ENCODE assay signal across 2 cellular contexts in the genomic region with DNA sequence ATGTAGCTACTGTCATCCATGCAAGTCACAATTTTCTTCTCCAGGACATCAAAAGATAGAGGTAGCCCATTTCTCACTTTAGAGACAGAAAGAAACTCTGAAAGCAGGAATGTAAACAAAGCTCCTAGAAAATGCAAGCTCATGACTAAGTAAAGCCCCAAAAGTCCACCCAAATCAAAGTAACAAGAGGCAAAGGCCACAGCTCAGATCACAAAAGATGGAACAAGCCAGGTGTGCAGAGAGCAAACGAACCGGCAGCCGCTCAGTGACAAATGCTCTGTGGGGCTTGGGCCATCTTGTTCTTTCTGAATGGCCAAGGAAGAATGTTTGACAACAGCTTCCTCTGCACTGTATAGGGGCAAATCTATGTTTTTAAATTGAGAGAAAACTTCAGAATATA.
TF ChIP-seq lines count a peak whose summit lies in the region.

No MANE protein-coding gene starts in this region.

TF ChIP-seq in GM23338, 12 proteins besides CTCF, POLR2A, EP300 and RAD21 (continued from another document):
- TF ChIP-seq, protein P1, sequence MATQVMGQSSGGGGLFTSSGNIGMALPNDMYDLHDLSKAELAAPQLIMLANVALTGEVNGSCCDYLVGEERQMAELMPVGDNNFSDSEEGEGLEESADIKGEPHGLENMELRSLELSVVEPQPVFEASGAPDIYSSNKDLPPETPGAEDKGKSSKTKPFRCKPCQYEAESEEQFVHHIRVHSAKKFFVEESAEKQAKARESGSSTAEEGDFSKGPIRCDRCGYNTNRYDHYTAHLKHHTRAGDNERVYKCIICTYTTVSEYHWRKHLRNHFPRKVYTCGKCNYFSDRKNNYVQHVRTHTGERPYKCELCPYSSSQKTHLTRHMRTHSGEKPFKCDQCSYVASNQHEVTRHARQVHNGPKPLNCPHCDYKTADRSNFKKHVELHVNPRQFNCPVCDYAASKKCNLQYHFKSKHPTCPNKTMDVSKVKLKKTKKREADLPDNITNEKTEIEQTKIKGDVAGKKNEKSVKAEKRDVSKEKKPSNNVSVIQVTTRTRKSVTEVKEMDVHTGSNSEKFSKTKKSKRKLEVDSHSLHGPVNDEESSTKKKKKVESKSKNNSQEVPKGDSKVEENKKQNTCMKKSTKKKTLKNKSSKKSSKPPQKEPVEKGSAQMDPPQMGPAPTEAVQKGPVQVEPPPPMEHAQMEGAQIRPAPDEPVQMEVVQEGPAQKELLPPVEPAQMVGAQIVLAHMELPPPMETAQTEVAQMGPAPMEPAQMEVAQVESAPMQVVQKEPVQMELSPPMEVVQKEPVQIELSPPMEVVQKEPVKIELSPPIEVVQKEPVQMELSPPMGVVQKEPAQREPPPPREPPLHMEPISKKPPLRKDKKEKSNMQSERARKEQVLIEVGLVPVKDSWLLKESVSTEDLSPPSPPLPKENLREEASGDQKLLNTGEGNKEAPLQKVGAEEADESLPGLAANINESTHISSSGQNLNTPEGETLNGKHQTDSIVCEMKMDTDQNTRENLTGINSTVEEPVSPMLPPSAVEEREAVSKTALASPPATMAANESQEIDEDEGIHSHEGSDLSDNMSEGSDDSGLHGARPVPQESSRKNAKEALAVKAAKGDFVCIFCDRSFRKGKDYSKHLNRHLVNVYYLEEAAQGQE (IDR thresholded peaks at IDR 0.05; ENCODE audit: unreplicated experiment) = no peak
- TF ChIP-seq JUNB (IDR thresholded peaks at IDR 0.05; ENCODE audit: unreplicated experiment) (no peak), CREB1 (CRISPR knock-in tag; IDR thresholded peaks at IDR 0.05; ENCODE audit: low read depth) (no peak), ZNF331 (CRISPR knock-in tag; IDR thresholded peaks at IDR 0.05; ENCODE audit: low read depth) (no peak)
- TF ChIP-seq, protein P2, sequence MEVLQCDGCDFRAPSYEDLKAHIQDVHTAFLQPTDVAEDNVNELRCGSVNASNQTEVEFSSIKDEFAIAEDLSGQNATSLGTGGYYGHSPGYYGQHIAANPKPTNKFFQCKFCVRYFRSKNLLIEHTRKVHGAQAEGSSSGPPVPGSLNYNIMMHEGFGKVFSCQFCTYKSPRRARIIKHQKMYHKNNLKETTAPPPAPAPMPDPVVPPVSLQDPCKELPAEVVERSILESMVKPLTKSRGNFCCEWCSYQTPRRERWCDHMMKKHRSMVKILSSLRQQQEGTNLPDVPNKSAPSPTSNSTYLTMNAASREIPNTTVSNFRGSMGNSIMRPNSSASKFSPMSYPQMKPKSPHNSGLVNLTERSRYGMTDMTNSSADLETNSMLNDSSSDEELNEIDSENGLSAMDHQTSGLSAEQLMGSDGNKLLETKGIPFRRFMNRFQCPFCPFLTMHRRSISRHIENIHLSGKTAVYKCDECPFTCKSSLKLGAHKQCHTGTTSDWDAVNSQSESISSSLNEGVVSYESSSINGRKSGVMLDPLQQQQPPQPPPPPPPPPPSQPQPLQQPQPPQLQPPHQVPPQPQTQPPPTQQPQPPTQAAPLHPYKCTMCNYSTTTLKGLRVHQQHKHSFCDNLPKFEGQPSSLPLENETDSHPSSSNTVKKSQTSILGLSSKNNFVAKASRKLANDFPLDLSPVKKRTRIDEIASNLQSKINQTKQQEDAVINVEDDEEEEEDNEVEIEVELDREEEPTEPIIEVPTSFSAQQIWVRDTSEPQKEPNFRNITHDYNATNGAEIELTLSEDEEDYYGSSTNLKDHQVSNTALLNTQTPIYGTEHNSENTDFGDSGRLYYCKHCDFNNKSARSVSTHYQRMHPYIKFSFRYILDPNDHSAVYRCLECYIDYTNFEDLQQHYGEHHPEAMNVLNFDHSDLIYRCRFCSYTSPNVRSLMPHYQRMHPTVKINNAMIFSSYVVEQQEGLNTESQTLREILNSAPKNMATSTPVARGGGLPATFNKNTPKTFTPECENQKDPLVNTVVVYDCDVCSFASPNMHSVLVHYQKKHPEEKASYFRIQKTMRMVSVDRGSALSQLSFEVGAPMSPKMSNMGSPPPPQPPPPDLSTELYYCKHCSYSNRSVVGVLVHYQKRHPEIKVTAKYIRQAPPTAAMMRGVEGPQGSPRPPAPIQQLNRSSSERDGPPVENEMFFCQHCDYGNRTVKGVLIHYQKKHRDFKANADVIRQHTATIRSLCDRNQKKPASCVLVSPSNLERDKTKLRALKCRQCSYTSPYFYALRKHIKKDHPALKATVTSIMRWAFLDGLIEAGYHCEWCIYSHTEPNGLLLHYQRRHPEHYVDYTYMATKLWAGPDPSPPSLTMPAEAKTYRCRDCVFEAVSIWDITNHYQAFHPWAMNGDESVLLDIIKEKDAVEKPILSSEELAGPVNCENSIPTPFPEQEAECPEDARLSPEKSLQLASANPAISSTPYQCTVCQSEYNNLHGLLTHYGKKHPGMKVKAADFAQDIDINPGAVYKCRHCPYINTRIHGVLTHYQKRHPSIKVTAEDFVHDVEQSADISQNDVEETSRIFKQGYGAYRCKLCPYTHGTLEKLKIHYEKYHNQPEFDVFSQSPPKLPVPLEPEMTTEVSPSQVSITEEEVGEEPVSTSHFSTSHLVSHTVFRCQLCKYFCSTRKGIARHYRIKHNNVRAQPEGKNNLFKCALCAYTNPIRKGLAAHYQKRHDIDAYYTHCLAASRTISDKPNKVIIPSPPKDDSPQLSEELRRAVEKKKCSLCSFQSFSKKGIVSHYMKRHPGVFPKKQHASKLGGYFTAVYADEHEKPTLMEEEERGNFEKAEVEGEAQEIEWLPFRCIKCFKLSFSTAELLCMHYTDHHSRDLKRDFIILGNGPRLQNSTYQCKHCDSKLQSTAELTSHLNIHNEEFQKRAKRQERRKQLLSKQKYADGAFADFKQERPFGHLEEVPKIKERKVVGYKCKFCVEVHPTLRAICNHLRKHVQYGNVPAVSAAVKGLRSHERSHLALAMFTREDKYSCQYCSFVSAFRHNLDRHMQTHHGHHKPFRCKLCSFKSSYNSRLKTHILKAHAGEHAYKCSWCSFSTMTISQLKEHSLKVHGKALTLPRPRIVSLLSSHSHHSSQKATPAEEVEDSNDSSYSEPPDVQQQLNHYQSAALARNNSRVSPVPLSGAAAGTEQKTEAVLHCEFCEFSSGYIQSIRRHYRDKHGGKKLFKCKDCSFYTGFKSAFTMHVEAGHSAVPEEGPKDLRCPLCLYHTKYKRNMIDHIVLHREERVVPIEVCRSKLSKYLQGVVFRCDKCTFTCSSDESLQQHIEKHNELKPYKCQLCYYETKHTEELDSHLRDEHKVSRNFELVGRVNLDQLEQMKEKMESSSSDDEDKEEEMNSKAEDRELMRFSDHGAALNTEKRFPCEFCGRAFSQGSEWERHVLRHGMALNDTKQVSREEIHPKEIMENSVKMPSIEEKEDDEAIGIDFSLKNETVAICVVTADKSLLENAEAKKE (CRISPR knock-in tag; IDR thresholded peaks at IDR 0.05) = no peak
TF ChIP-seq in GM23338: peak in this region for 0.

TF ChIP-seq in HepG2, 621 proteins besides CTCF, POLR2A, EP300 and RAD21 (continued from another document):
- TF ChIP-seq ZNF33A (CRISPR knock-in tag; IDR thresholded peaks at IDR 0.05; ENCODE audit: borderline replicate concordance) (no peak), MAFK (conservative IDR thresholded peaks at IDR 0.05 in 1 of 2, IDR thresholded peaks at IDR 0.05 in 1 of 2; ENCODE audit: low read length in 2 of 2) (peak in 1 of 2 experiments; percentile 21; a peak in 1 of 4 replicates), ZNF253 (CRISPR knock-in tag; IDR thresholded peaks at IDR 0.05; ENCODE audit: borderline replicate concordance) (no peak)
- TF ChIP-seq, protein P3, sequence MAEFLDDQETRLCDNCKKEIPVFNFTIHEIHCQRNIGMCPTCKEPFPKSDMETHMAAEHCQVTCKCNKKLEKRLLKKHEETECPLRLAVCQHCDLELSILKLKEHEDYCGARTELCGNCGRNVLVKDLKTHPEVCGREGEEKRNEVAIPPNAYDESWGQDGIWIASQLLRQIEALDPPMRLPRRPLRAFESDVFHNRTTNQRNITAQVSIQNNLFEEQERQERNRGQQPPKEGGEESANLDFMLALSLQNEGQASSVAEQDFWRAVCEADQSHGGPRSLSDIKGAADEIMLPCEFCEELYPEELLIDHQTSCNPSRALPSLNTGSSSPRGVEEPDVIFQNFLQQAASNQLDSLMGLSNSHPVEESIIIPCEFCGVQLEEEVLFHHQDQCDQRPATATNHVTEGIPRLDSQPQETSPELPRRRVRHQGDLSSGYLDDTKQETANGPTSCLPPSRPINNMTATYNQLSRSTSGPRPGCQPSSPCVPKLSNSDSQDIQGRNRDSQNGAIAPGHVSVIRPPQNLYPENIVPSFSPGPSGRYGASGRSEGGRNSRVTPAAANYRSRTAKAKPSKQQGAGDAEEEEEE (CRISPR knock-in tag; IDR thresholded peaks at IDR 0.05; ENCODE audit: borderline replicate concordance) = no peak
TF ChIP-seq in HepG2: peak in this region for 1.
